In the genomic region with DNA sequence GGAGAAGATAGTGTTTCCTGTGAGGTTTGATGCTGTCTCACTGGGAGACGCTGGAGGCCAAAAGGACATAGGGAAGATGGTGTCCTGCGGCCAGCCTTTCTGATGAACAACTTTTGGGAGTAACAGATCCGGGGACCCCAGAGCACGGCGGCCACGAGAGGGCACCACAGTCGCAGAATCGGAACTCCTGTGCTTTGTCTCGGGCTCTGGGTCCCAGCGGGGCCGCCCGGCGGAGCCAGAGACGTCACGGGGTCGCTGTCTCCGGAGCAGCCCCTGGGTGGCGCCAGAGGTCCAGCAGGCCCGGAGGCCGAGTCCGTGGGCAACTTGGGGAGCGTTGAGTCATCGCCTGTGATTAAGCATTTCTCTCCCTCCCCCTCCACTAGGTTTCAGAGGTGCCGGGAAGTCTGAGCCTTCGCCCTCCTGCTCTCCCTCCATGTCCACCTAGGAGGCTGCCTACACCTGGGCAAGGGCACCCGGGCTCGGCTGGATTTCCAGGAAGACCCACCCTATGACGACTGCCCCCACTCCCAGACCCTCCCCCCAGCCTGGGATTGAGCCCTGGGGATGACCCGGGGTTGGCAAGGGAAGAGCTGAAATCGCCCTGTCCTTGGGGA, we compare ENCODE assay signal across 8 cellular contexts. TPM values are rescaled to one million over a fixed set of nuclear protein-coding genes. Genes with fewer than 3 reads are reported as not detected.
DNase-seq lines count a peak whose midpoint lies in the region; ATAC-seq lines count a peak whose summit lies in the region.

No MANE protein-coding gene starts in this region.

- no peaks in the 10 kb centered on the region for H3K27me3 Mint-ChIP-seq in memory B cell

- no peak overlapping the region for H3K4me3 Mint-ChIP-seq in memory B cell

- H3K9me3 Mint-ChIP-seq in memory B cell = no peaks in the 10 kb centered on the region

- H3K27ac ChIP-seq in effector memory CD4-positive, alpha-beta T cell (ENCODE audit: insufficient read depth, low read length, poor library complexity, severe bottlenecking) = peak overlapping the region; percentile 57

- DNase-seq in CMK (ENCODE audit: low read depth) (peak; percentile 88), HT-29 (ENCODE audit: low spot score) (peak; percentile 91), NK-92 (lab: John Stamatoyannopoulos, UW; ENCODE audit: unreplicated experiment) (peak; percentile 48), memory B cell (ENCODE audit: low spot score in 2 of 2) (peak; percentile 98 to 99)
- peak; percentile 99 for DNase-seq in activated CD8-positive, alpha-beta memory T cell treated with anti-CD3 and anti-CD28 coated beads for 24 hours
- peak; percentile 95 to 96 (median 96) for DNase-seq in effector memory CD4-positive, alpha-beta T cell
- peak; percentile 93 for DNase-seq in stimulated activated CD8-positive, alpha-beta memory T cell treated with anti-CD3 and anti-CD28 coated beads, Interleukin-12 subunit alpha, Interleukin-12 subunit beta, amount 100 ng/mL, for 24 hours (ENCODE audit: extremely low read depth)

- no peak overlapping the region for H3K27ac Mint-ChIP-seq in memory B cell

- no peaks in the 10 kb centered on the region for H3K36me3 ChIP-seq in effector memory CD4-positive, alpha-beta T cell (ENCODE audit: control insufficient read depth, insufficient read depth, low read length)

- peak overlapping the region; percentile 41 for H3K4me3 ChIP-seq in effector memory CD4-positive, alpha-beta T cell (ENCODE audit: insufficient read depth, low read depth, low read length, poor library complexity, severe bottlenecking)

- H3K27me3 ChIP-seq in effector memory CD4-positive, alpha-beta T cell (replicated peaks; ENCODE audit: control insufficient read depth, insufficient read depth, low read length, poor library complexity, severe bottlenecking) = no peaks in the 10 kb centered on the region

- no peaks in the 10 kb centered on the region for H3K36me3 Mint-ChIP-seq in memory B cell

- peak; percentile 83 for ATAC-seq in GM19467 (IDR thresholded peaks at IDR 0.05; ENCODE audit: unreplicated experiment)
- ATAC-seq in memory B cell (ENCODE audit: low read depth) = peak; percentile 92

- peaks cover 32% of the 10 kb centered on the region for H3K4me1 ChIP-seq in effector memory CD4-positive, alpha-beta T cell (ENCODE audit: control insufficient read depth, insufficient read depth, low read length, poor library complexity, severe bottlenecking)

- peaks cover 18% of the 10 kb centered on the region for H3K4me1 Mint-ChIP-seq in memory B cell

- H3K9me3 ChIP-seq in effector memory CD4-positive, alpha-beta T cell (ENCODE audit: control insufficient read depth, low read length) = no peaks in the 10 kb centered on the region

RNA-seq across cellular contexts. Expression of gene NANOS3, which starts 3.2 kb away (rescaled TPM):
- not detected in 2 replicates for total RNA-seq in HT-29 (2014; rRNA removed; shearing (Covaris generic))

RNA-seq across cellular contexts. Expression of gene BRME1, which starts 25.8 kb away (rescaled TPM):
- 2.2 and 3.9 TPM in 2 replicates for total RNA-seq in HT-29 (2014; rRNA removed; shearing (Covaris generic))

RNA-seq across cellular contexts. Expression of gene CC2D1A, which starts 25.8 kb away (rescaled TPM):
- 36.0 and 39.6 TPM in 2 replicates for total RNA-seq in HT-29 (2014; rRNA removed; shearing (Covaris generic))

RNA-seq across cellular contexts. Expression of gene PODNL1, which starts 58.1 kb away (rescaled TPM):
- total RNA-seq in HT-29 (2014; rRNA removed; shearing (Covaris generic)) = 0.34 and 1.1 TPM in 2 replicates

Comparison
In these comparisons a context has a peak if more than half of its experiments do, and no peak if none do; other contexts are left out.
1. Peak in every context shown above with its lines: DNase-seq, ATAC-seq, H3K4me3 ChIP-seq and H3K27ac ChIP-seq.
2. DNase-seq: peak in every context shown above with its lines; median percentile 99 in activated CD8-positive, alpha-beta memory T cell treated with anti-CD3 and anti-CD28 coated beads for 24 hours; 98 in memory B cell; 96 in effector memory CD4-positive, alpha-beta T cell; 93 in stimulated activated CD8-positive, alpha-beta memory T cell treated with anti-CD3 and anti-CD28 coated beads, Interleukin-12 subunit alpha, Interleukin-12 subunit beta, amount 100 ng/mL, for 24 hours; 91 in HT-29; 88 in CMK; 48 in NK-92.